Comparison of ENCODE assay signal across 8 cellular contexts in genomic region chr5:34534237-34535108, GRCh38.
DNase-seq lines count a peak whose midpoint lies in the region; ATAC-seq, FAIRE-seq and TF ChIP-seq lines count a peak whose summit lies in the region.

No MANE protein-coding gene starts in this region.

- peak; percentile 85 for ATAC-seq in GM21717 (IDR thresholded peaks at IDR 0.05; ENCODE audit: unreplicated experiment)

- H3K4me1 Mint-ChIP-seq in nephron progenitor cell, result peaks cover 4% of the 10 kb centered on the region

- TF ChIP-seq POLR2A in GM12891 (IDR thresholded peaks at IDR 0.05; ENCODE audit: low read depth, low read length), result no peak

- no peak overlapping the region for H3K27ac Mint-ChIP-seq in nephron progenitor cell

- peaks cover 10% of the 10 kb centered on the region for H3K27me3 Mint-ChIP-seq in nephron progenitor cell (ENCODE audit: low read depth, poor library complexity)

- DNase-seq in GM12891 (ENCODE audit: insufficient read length, low spot score), result peak; percentile 14
- peak; percentile 83 for DNase-seq in LHCN-M2 (ENCODE audit: low read depth)
- peak; percentile 55 for DNase-seq in hepatic stellate cell (ENCODE audit: low spot score)
- no peak for DNase-seq in NOMO-1 treated with dmso at 0.1 percent for 144 hours (lab: John Stamatoyannopoulos, UW; ENCODE audit: unreplicated experiment)
- DNase-seq in nephron progenitor cell, result no peak
- no peak for DNase-seq in central memory CD4-positive, alpha-beta T cell
- DNase-seq in SW 1271 (lab: John Stamatoyannopoulos, UW), result no peak

- no peaks in the 10 kb centered on the region for H3K9me3 Mint-ChIP-seq in nephron progenitor cell

- no peak for FAIRE-seq in GM12891 (lab: Jason Lieb, UNC)

- H3K4me3 Mint-ChIP-seq in nephron progenitor cell, result no peak overlapping the region

- H3K36me3 Mint-ChIP-seq in nephron progenitor cell (ENCODE audit: low read depth), result no peaks in the 10 kb centered on the region

- TF ChIP-seq CTCF in nephron progenitor cell (IDR thresholded peaks at IDR 0.05), result no peak

TF ChIP-seq in GM12891, 5 proteins besides CTCF, POLR2A, EP300 and RAD21:
- no peak for TF ChIP-seq TAF1 (IDR thresholded peaks at IDR 0.05; ENCODE audit: low read depth, low read length)
- no peak for TF ChIP-seq PAX5 (IDR thresholded peaks at IDR 0.05; ENCODE audit: insufficient read depth, low read length, severe bottlenecking)
- TF ChIP-seq POU2F2 (IDR thresholded peaks at IDR 0.05; ENCODE audit: low read depth, low read length), result no peak
- no peak for TF ChIP-seq SPI1 (IDR thresholded peaks at IDR 0.05; ENCODE audit: low read depth, low read length)
- TF ChIP-seq POLR2AphosphoS5 (IDR thresholded peaks at IDR 0.05; ENCODE audit: low read depth, low read length), result no peak

Comparison
In these comparisons a context has a peak if more than half of its experiments do, and no peak if none do; other contexts are left out.
1. DNase-seq: peak in GM12891 (single experiment), LHCN-M2 (single experiment) and hepatic stellate cell (single experiment); none in NOMO-1 treated with dmso at 0.1 percent for 144 hours (single experiment), nephron progenitor cell (single experiment), central memory CD4-positive, alpha-beta T cell (single experiment) and SW 1271 (0 of 2).